1 cellular context compared by ENCODE assay signal in the genomic region with DNA sequence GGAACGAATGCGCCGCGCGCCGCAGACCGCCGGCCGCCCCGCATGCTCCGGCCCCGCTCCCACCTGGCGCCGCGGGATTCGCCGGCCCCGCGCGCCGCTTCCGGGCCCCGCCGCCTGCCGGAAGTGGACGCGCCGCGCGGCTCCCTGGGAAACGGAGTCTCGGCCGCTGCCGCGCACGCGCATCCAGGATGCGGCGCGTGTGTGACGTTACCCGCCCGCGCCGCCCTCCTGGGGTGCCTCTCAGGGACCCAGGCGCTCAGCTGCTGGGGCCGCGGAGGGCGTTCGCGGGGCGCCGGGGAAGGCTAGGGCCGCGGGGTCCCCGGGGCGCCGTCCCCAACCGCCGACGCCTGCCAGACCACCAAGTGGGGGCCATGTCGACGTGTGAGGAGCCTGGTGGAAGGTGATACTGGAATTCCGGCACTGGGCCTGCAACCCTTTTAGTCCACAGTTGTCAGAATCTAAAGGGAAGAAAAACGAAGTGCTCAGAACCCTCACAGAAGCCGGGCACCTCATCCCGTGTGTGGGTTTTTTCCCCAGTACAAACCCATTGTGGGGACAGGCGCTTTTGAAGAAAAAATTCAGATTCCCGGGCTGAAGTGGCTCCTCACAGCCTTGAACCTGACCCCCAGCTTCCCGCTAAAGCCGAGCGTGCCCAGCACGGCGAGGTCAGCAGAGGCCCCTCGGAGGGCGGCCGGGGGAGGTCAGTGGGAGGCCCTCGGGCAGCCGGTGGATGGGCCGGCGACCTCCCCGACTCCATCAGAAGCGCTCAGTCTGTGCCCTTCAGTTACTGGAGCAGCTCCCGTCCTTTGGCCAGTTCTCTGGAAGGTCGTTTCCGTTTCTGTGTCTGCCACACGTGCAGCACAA.
TF ChIP-seq lines count a peak whose summit lies in the region.

A gene with protein sequence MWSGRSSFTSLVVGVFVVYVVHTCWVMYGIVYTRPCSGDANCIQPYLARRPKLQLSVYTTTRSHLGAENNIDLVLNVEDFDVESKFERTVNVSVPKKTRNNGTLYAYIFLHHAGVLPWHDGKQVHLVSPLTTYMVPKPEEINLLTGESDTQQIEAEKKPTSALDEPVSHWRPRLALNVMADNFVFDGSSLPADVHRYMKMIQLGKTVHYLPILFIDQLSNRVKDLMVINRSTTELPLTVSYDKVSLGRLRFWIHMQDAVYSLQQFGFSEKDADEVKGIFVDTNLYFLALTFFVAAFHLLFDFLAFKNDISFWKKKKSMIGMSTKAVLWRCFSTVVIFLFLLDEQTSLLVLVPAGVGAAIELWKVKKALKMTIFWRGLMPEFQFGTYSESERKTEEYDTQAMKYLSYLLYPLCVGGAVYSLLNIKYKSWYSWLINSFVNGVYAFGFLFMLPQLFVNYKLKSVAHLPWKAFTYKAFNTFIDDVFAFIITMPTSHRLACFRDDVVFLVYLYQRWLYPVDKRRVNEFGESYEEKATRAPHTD (minus strand): TSS at position 125 of the 864 bp plus-strand sequence. CDS start 258 bp downstream, outside the sequence.

TF ChIP-seq in K562, 482 proteins besides CTCF, POLR2A, EP300 and RAD21 (continued from another document and continues in another):
- TF ChIP-seq, protein P1, sequence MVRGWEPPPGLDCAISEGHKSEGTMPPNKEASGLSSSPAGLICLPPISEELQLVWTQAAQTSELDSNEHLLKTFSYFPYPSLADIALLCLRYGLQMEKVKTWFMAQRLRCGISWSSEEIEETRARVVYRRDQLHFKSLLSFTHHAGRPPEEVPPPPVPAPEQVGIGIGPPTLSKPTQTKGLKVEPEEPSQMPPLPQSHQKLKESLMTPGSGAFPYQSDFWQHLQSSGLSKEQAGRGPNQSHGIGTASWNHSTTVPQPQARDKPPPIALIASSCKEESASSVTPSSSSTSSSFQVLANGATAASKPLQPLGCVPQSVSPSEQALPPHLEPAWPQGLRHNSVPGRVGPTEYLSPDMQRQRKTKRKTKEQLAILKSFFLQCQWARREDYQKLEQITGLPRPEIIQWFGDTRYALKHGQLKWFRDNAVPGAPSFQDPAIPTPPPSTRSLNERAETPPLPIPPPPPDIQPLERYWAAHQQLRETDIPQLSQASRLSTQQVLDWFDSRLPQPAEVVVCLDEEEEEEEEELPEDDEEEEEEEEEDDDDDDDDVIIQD (CRISPR knock-in tag; IDR thresholded peaks at IDR 0.05), result no peak
- TF ChIP-seq ZC3H4 (CRISPR knock-in tag; IDR thresholded peaks at IDR 0.05; ENCODE audit: borderline replicate concordance) (no peak), EGR1 (conservative IDR thresholded peaks at IDR 0.05) (no peak), FOXA3 (CRISPR knock-in tag; conservative IDR thresholded peaks at IDR 0.05 in 1 of 2, IDR thresholded peaks at IDR 0.05 in 1 of 2) (0 out of 4 replicates have a peak, but pooled peaks of 1 of the 2 experiments have one; percentile 68), ESRRA (IDR thresholded peaks at IDR 0.05; ENCODE audit: borderline replicate concordance, low read depth) (peak; percentile 53), RFX5 (IDR thresholded peaks at IDR 0.05; ENCODE audit: low read depth, low read length) (no peak), SRSF7 (optimal IDR thresholded peaks at IDR 0.05; ENCODE audit: low read depth, low read length) (no peak), DIDO1 (tag; IDR thresholded peaks at IDR 0.05; ENCODE audit: low read depth) (peak; percentile 48; the same call in 1 of the 2 replicates), ZNF778 (CRISPR knock-in tag; IDR thresholded peaks at IDR 0.05) (no peak), ARID1B (IDR thresholded peaks at IDR 0.05) (no peak), HDAC2 (IDR thresholded peaks at IDR 0.05) (no peak), MCM2 (IDR thresholded peaks at IDR 0.05; ENCODE audit: low read depth) (no peak), ZFP30 (CRISPR knock-in tag; IDR thresholded peaks at IDR 0.05; ENCODE audit: borderline replicate concordance) (no peak), HNRNPUL1 (IDR thresholded peaks at IDR 0.05; ENCODE audit: low read length) (no peak), ZNF436 (CRISPR knock-in tag; IDR thresholded peaks at IDR 0.05) (no peak), E2F3 (CRISPR knock-in tag; IDR thresholded peaks at IDR 0.05) (no peak), MTA2 (IDR thresholded peaks at IDR 0.05; ENCODE audit: low read depth) (no peak), TGIF2 (CRISPR knock-in tag; IDR thresholded peaks at IDR 0.05) (no peak), ZNF134 (CRISPR knock-in tag; conservative IDR thresholded peaks at IDR 0.05) (no peak), ZNF444 (CRISPR knock-in tag; IDR thresholded peaks at IDR 0.05) (no peak), MEF2D (tag; conservative IDR thresholded peaks at IDR 0.05; ENCODE audit: low read depth) (no peak), FOXP1 (CRISPR knock-in tag; IDR thresholded peaks at IDR 0.05) (no peak), ZNF316 (IDR thresholded peaks at IDR 0.05) (no peak), DMBX1 (CRISPR knock-in tag; IDR thresholded peaks at IDR 0.05; ENCODE audit: borderline replicate concordance) (0 out of 2 replicates have a peak, but pooled peaks have one; percentile 44), TRIM24 (IDR thresholded peaks at IDR 0.05) (no peak), RBM22 (IDR thresholded peaks at IDR 0.05; ENCODE audit: low read depth, low read length, poor library complexity, severe bottlenecking) (peak; percentile 5), HNRNPL (IDR thresholded peaks at IDR 0.05; ENCODE audit: low read depth, low read length) (no peak), MYBL2 (IDR thresholded peaks at IDR 0.05; ENCODE audit: low read depth) (no peak), MYBL2 (CRISPR knock-in tag; IDR thresholded peaks at IDR 0.05; ENCODE audit: borderline replicate concordance) (no peak), ZNF3 (CRISPR knock-in tag; IDR thresholded peaks at IDR 0.05) (no peak), ZKSCAN1 (IDR thresholded peaks at IDR 0.05; ENCODE audit: low read depth, low read length) (peak; percentile 80), MAFF (IDR thresholded peaks at IDR 0.05; ENCODE audit: low read length) (no peak), ZNF699 (CRISPR knock-in tag; IDR thresholded peaks at IDR 0.05; ENCODE audit: insufficient replicate concordance) (no peak), KAT2B (IDR thresholded peaks at IDR 0.05; ENCODE audit: low read depth, low read length) (no peak), ETV1 (tag; conservative IDR thresholded peaks at IDR 0.05; ENCODE audit: low read depth) (no peak), SP2 (IDR thresholded peaks at IDR 0.05; ENCODE audit: extremely low read depth, low read depth, low read length, poor library complexity, severe bottlenecking) (no peak), MTA1 (IDR thresholded peaks at IDR 0.05; ENCODE audit: borderline replicate concordance) (peak; percentile 98), ZNF239 (CRISPR knock-in tag; IDR thresholded peaks at IDR 0.05) (no peak), SRSF3 (IDR thresholded peaks at IDR 0.05; ENCODE audit: insufficient read depth, low read length) (no peak), SNRNP70 (optimal IDR thresholded peaks at IDR 0.05; ENCODE audit: low read depth, low read length) (no peak)
- TF ChIP-seq, protein P2, sequence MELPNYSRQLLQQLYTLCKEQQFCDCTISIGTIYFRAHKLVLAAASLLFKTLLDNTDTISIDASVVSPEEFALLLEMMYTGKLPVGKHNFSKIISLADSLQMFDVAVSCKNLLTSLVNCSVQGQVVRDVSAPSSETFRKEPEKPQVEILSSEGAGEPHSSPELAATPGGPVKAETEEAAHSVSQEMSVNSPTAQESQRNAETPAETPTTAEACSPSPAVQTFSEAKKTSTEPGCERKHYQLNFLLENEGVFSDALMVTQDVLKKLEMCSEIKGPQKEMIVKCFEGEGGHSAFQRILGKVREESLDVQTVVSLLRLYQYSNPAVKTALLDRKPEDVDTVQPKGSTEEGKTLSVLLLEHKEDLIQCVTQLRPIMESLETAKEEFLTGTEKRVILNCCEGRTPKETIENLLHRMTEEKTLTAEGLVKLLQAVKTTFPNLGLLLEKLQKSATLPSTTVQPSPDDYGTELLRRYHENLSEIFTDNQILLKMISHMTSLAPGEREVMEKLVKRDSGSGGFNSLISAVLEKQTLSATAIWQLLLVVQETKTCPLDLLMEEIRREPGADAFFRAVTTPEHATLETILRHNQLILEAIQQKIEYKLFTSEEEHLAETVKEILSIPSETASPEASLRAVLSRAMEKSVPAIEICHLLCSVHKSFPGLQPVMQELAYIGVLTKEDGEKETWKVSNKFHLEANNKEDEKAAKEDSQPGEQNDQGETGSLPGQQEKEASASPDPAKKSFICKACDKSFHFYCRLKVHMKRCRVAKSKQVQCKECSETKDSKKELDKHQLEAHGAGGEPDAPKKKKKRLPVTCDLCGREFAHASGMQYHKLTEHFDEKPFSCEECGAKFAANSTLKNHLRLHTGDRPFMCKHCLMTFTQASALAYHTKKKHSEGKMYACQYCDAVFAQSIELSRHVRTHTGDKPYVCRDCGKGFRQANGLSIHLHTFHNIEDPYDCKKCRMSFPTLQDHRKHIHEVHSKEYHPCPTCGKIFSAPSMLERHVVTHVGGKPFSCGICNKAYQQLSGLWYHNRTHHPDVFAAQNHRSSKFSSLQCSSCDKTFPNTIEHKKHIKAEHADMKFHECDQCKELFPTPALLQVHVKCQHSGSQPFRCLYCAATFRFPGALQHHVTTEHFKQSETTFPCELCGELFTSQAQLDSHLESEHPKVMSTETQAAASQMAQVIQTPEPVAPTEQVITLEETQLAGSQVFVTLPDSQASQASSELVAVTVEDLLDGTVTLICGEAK (IDR thresholded peaks at IDR 0.05), result peak; percentile 88
- TF ChIP-seq, protein P2 (CRISPR knock-in tag; IDR thresholded peaks at IDR 0.05), result no peak
- TF ChIP-seq, protein P3, sequence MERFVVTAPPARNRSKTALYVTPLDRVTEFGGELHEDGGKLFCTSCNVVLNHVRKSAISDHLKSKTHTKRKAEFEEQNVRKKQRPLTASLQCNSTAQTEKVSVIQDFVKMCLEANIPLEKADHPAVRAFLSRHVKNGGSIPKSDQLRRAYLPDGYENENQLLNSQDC (CRISPR knock-in tag; IDR thresholded peaks at IDR 0.05), result 0 out of 2 replicates have a peak, but pooled peaks have one; percentile 51
- TF ChIP-seq, protein P4, sequence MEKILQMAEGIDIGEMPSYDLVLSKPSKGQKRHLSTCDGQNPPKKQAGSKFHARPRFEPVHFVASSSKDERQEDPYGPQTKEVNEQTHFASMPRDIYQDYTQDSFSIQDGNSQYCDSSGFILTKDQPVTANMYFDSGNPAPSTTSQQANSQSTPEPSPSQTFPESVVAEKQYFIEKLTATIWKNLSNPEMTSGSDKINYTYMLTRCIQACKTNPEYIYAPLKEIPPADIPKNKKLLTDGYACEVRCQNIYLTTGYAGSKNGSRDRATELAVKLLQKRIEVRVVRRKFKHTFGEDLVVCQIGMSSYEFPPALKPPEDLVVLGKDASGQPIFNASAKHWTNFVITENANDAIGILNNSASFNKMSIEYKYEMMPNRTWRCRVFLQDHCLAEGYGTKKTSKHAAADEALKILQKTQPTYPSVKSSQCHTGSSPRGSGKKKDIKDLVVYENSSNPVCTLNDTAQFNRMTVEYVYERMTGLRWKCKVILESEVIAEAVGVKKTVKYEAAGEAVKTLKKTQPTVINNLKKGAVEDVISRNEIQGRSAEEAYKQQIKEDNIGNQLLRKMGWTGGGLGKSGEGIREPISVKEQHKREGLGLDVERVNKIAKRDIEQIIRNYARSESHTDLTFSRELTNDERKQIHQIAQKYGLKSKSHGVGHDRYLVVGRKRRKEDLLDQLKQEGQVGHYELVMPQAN (IDR thresholded peaks at IDR 0.05; ENCODE audit: borderline replicate concordance), result peak; percentile 53; the same call in 1 of the 2 replicates
- TF ChIP-seq, protein P5, sequence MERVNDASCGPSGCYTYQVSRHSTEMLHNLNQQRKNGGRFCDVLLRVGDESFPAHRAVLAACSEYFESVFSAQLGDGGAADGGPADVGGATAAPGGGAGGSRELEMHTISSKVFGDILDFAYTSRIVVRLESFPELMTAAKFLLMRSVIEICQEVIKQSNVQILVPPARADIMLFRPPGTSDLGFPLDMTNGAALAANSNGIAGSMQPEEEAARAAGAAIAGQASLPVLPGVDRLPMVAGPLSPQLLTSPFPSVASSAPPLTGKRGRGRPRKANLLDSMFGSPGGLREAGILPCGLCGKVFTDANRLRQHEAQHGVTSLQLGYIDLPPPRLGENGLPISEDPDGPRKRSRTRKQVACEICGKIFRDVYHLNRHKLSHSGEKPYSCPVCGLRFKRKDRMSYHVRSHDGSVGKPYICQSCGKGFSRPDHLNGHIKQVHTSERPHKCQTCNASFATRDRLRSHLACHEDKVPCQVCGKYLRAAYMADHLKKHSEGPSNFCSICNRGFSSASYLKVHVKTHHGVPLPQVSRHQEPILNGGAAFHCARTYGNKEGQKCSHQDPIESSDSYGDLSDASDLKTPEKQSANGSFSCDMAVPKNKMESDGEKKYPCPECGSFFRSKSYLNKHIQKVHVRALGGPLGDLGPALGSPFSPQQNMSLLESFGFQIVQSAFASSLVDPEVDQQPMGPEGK (CRISPR knock-in tag; IDR thresholded peaks at IDR 0.05; ENCODE audit: borderline replicate concordance), result no peak
- TF ChIP-seq, protein P6, sequence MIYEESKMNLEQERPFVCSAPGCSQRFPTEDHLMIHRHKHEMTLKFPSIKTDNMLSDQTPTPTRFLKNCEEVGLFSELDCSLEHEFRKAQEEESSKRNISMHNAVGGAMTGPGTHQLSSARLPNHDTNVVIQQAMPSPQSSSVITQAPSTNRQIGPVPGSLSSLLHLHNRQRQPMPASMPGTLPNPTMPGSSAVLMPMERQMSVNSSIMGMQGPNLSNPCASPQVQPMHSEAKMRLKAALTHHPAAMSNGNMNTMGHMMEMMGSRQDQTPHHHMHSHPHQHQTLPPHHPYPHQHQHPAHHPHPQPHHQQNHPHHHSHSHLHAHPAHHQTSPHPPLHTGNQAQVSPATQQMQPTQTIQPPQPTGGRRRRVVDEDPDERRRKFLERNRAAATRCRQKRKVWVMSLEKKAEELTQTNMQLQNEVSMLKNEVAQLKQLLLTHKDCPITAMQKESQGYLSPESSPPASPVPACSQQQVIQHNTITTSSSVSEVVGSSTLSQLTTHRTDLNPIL (CRISPR knock-in tag; IDR thresholded peaks at IDR 0.05), result no peak
